8 cellular contexts compared by ENCODE assay signal in the genomic region with DNA sequence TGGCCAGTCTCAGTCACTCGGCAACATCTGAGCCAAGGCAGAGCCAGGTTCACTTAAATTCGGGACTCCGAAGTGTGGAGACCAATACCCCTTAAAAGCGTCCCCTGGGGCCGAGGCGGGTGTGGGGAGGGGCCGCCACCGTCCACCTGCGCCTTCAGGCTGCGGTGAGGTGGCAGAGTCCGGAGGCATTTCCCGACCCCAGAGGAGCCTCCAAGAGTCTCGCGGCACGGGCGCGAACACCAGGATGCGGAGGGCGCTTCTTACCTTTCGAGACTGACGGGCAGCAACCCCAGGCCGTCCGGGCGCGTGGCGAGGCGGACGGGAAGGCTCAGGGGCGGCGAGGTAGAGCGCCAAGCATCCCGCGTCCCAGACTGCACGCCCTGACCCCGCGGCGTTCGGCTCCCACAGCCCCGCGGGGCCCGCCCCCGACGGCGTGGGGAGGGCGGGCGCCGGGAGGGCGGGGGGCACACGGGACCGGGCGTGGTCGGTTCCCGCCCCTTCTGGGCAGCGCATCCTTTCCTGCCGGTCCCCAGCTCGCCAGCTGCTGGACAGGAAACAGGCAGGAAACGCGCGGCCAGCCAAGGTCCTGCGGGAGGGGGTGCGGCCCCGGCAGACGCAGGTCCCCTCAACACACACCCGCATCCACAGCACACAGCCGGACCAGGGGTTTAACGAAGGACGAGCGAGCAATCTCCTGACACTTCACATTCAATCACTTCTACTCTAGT. TPM values are rescaled to one million over a fixed set of nuclear protein-coding genes. Genes with fewer than 3 reads are reported as not detected.
DNase-seq lines count a peak whose midpoint lies in the region; ATAC-seq and TF ChIP-seq lines count a peak whose summit lies in the region.

Gene THSD1, minus strand, starts transcription at position 406 of the 728 bp plus-strand sequence. CDS start 3,572 bp downstream, outside the sequence.

- H3K9me3 ChIP-seq in mesodermal cell (ENCODE audit: control insufficient read depth, low read length) (no peaks in the 10 kb centered on the region), transverse colon (no peaks in the 10 kb centered on the region)

- peaks cover 28% of the 10 kb centered on the region for H3K27me3 ChIP-seq in transverse colon

- peak within 1 kb of the TSS; percentile 75 for H3K4me3 ChIP-seq in WI38 (ENCODE audit: low read depth, low read length)
- H3K4me3 ChIP-seq in mesodermal cell (ENCODE audit: extremely low read depth, insufficient read depth, low read length, poor library complexity, severe bottlenecking) = peak within 1 kb of the TSS; percentile 39
- peak within 1 kb of the TSS; percentile 18 to 49 (median 32) for H3K4me3 ChIP-seq in transverse colon

- in situ Hi-C loops in transverse colon (cut with MboI; ENCODE audit: low pct_ligation_motif_present in 1 of 4, low pct_unique_long_range_greater_than_20kb in 1 of 4, low sequenced_read_pairs in 3 of 4) = no loop called here

- no peak for TF ChIP-seq EP300 in transverse colon (IDR thresholded peaks at IDR 0.05; ENCODE audit: low read depth)

- TF ChIP-seq CTCF in WI38 (IDR thresholded peaks at IDR 0.05; ENCODE audit: low read depth, low read length) = no peak
- TF ChIP-seq CTCF in transverse colon (IDR thresholded peaks at IDR 0.05) = no peak

- ATAC-seq in HG02852 (IDR thresholded peaks at IDR 0.05; ENCODE audit: unreplicated experiment) = peak; percentile 46

- H3K27ac ChIP-seq in mesodermal cell (ENCODE audit: low read depth, low read length, severe bottlenecking) = no peak within 1 kb of the TSS
- peak within 1 kb of the TSS in 1 of 4 donors; percentile 3 for H3K27ac ChIP-seq in transverse colon

- DNase-seq in NCI-H2171 treated with DMSO at 0.1 percent for 48 hours (lab: John Stamatoyannopoulos, UW) (peak; percentile 17), NCI-H2171 (lab: John Stamatoyannopoulos, UW) (no peak), epidermal melanocyte (ENCODE audit: insufficient read length, low spot score) (peak; percentile 48), transverse colon (peak; percentile 24), NAMALWA (ENCODE audit: low spot score) (no peak)

- H3K4me1 ChIP-seq in mesodermal cell (ENCODE audit: control insufficient read depth, insufficient read depth, low read length, poor library complexity, severe bottlenecking) (peaks cover 3% of the 10 kb centered on the region), transverse colon (peaks cover 7 to 14% (median 13%) of the 10 kb centered on the region in 4 donors)

- 1% methylated on average over 40 to 43 of the region's 68 CpGs for WGBS in mesodermal cell (ENCODE audit: insufficient coverage in 2 of 2), 2 experiments
- 0 to 17% methylated on average over 1 to 48 of the region's 68 CpGs for WGBS in transverse colon (ENCODE audit: low coverage in 1 of 2), 2 donors

- intact Hi-C loops in transverse colon (cut with DNase I; ENCODE audit: low total_unique reads) = no loop called here

- TF ChIP-seq POLR2A in transverse colon (IDR thresholded peaks at IDR 0.05) = no peak

- H3K36me3 ChIP-seq in mesodermal cell (ENCODE audit: control insufficient read depth, insufficient read depth, low read length) (peaks cover 4% of the 10 kb centered on the region), transverse colon (no peaks in the 10 kb centered on the region)

RNA-seq across cellular contexts. Expression of gene THSD1, which starts in this region (rescaled TPM):
- polyA plus RNA-seq in mesodermal cell (2013, experiment 1 of 2) = 16.8 TPM
- polyA plus RNA-seq in mesodermal cell (2013, experiment 2 of 2) = 12.8 TPM
- total RNA-seq in transverse colon = 1 to 10 TPM; 1.2 to 1.9 (median 1.8) TPM

Comparison
In these comparisons a context has a peak if more than half of its experiments do, and no peak if none do; other contexts are left out.
1. DNase-seq: peak in NCI-H2171 treated with DMSO at 0.1 percent for 48 hours (single experiment), epidermal melanocyte (single experiment) and transverse colon (single experiment); none in NCI-H2171 (single experiment) and NAMALWA (single experiment).
2. Peak in every context shown above with its lines, with median percentiles within 50 percentile points of each other: H3K4me3 ChIP-seq.